In the genomic region with DNA sequence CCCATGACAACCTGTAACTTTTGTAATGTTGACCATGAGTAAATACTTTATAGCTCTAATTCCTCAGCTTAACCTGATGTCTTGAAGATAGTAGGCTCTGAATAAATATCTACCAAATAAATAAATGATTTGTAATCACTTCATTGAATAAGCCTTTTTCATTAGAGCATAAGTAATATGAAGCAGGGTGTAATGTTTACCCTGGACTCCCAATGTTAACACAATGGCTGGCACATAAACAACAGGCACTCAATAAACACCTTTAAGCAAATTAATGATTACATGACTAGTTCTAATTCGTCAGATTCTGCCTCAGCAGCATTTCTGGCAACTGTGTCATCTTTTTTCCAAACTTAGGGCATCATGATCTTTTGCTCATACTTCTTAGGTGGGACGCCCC, we compare ENCODE assay signal across 26 cellular contexts.
"Had no signal": no experiment of that assay in that cellular context is flagged by ENCODE, and none has a peak within 500 bp of the region (broad histone marks: within the 10 kb centered on the region; RNA-seq: fewer than 3 reads in every experiment).

No MANE protein-coding gene starts in this region.

- H3K36me3 ChIP-seq: heart right ventricle, lower lobe of right lung, pancreas, tibial artery, upper lobe of left lung had no signal

- H3K27ac ChIP-seq: epithelial cell of prostate, foreskin keratinocyte, heart right ventricle, lower lobe of right lung, pancreas, testis, tibial artery, upper lobe of left lung had no signal

- H3K9me3 ChIP-seq: heart right ventricle, lower lobe of right lung, pancreas, testis, tibial artery, upper lobe of left lung had no signal

- ATAC-seq: esophagus mucosa; foreskin keratinocyte; heart right ventricle; left colon; left ventricle myocardium superior; lower lobe of right lung; natural killer cell; pancreas; sciatic nerve; stimulated activated memory B cell treated with anti-CD40 and anti-IgM and Interleukin-4, amounts not matched to agents 10 μg/mL and 1 μg/mL and 100 μg/mL, for 72 hours; stimulated activated naive CD8-positive, alpha-beta T cell treated with anti-CD3 and anti-CD28 coated beads, Interleukin-15, Interleukin-2, amounts not matched to agents 100 U/mL and 50 U/mL, for 24 hours had no signal

- DNase-seq: effector CD8-positive, alpha-beta T cell; endodermal cell; foreskin keratinocyte; glutamatergic neuron; heart right ventricle; hippocampal formation; left colon; left ventricle myocardium superior; lower lobe of right lung; natural killer cell; occipital lobe; pancreas; stimulated activated CD4-positive, alpha-beta T cell treated with anti-CD3 and anti-CD28 coated beads, Interleukin-2, amount 100 ng/mL, for 24 hours; stimulated activated CD4-positive, alpha-beta T cell treated with anti-CD3 and anti-CD28 coated beads, Interleukin-4, amount 100 ng/mL, for 4 hours; stimulated activated naive CD8-positive, alpha-beta T cell treated with anti-CD3 and anti-CD28 coated beads, Interleukin-15, Interleukin-2, amounts not matched to agents 100 U/mL and 50 U/mL, for 24 hours; substantia nigra; testis; tibial artery had no signal

- H3K4me1 ChIP-seq: foreskin keratinocyte, heart right ventricle, lower lobe of right lung, pancreas, testis, tibial artery, upper lobe of left lung had no signal

- FAIRE-seq: colon, islet of Langerhans, pancreas, urothelium cell line had no signal

- H3K4me3 ChIP-seq: heart right ventricle, lower lobe of right lung, pancreas, testis, tibial artery, upper lobe of left lung had no signal

- H3K27me3 ChIP-seq: foreskin keratinocyte, heart right ventricle, pancreas, testis, tibial artery, upper lobe of left lung had no signal
